Comparison of ENCODE assay signal across 1 cellular context in the genomic region with DNA sequence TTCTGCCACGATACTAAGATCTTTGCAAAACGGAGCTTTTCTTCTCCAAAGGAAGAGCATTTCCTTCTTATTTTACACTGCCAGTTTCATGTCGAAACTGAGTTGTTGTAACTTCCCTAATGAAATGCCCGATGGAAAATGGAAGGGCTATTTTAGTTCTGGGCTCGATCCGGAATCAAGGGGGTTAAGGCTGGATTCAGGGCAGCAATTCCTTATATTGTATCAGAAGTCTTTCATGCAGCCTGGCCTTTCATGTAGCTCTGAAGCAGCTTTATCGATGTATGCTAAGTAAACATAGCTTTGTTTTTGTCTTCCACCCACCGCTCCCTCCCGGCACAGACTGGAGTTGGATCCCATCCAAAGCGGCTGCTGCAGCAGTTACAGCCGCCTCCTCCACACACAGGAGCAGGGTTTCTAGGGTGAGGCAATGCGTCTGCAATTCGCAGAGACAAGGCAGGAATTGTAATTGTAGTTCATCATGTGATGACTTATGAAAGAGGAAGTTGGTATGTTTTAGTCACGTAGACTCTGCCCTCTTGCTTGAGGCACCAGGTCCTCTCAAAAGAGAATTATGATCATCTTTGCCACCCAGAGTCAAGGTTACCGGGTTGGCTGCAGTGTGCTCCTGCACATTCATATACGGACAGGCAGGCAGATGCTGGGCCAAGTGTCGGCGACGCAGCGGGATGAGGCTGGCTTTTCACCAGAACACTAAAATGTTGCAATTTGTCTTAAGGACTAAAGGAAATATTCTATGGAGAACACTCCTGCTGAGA.
TF ChIP-seq lines count a peak whose summit lies in the region.

No MANE protein-coding gene starts in this region.

TF ChIP-seq in K562, 482 proteins besides CTCF, POLR2A, EP300 and RAD21 (continued from another document and continues in another):
- TF ChIP-seq, protein P1, sequence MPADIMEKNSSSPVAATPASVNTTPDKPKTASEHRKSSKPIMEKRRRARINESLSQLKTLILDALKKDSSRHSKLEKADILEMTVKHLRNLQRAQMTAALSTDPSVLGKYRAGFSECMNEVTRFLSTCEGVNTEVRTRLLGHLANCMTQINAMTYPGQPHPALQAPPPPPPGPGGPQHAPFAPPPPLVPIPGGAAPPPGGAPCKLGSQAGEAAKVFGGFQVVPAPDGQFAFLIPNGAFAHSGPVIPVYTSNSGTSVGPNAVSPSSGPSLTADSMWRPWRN (IDR thresholded peaks at IDR 0.05; ENCODE audit: low read depth), result no peak; the same call in none of the 2 replicates
- TF ChIP-seq SP1 (CRISPR knock-in tag; IDR thresholded peaks at IDR 0.05) (peak; percentile 81; the same call in 1 of the 2 replicates), SNRNP70 (optimal IDR thresholded peaks at IDR 0.05; ENCODE audit: low read depth, low read length) (no peak), KLF16 (IDR thresholded peaks at IDR 0.05) (peak; percentile 86), HNRNPUL1 (IDR thresholded peaks at IDR 0.05; ENCODE audit: low read length) (no peak), ZBED1 (IDR thresholded peaks at IDR 0.05) (0 out of 2 replicates have a peak, but pooled peaks have one; percentile 81), DNMT1 (IDR thresholded peaks at IDR 0.05) (no peak), TCF7L2 (IDR thresholded peaks at IDR 0.05; ENCODE audit: low read depth, low read length) (no peak), ZBTB1 (CRISPR knock-in tag; IDR thresholded peaks at IDR 0.05; ENCODE audit: borderline replicate concordance, low read depth) (no peak), GTF2E2 (tag; IDR thresholded peaks at IDR 0.05) (no peak; the same call in none of the 2 replicates), ZNF384 (IDR thresholded peaks at IDR 0.05; ENCODE audit: low read depth, low read length) (peak; percentile 9; the same call in 1 of the 2 replicates), PURB (CRISPR knock-in tag; IDR thresholded peaks at IDR 0.05; ENCODE audit: low read depth) (no peak), CBFA2T2 (conservative IDR thresholded peaks at IDR 0.05) (peak; percentile 67), ZNF224 (CRISPR knock-in tag; IDR thresholded peaks at IDR 0.05) (no peak), ZBTB17 (CRISPR knock-in tag; IDR thresholded peaks at IDR 0.05) (peak; percentile 80), PATZ1 (CRISPR knock-in tag; IDR thresholded peaks at IDR 0.05; ENCODE audit: borderline replicate concordance) (0 out of 2 replicates have a peak, but pooled peaks have one; percentile 67), ZBTB5 (IDR thresholded peaks at IDR 0.05) (no peak), KAT2B (IDR thresholded peaks at IDR 0.05; ENCODE audit: low read depth, low read length) (no peak), PRDM10 (IDR thresholded peaks at IDR 0.05; ENCODE audit: partially characterized antibody) (peak; percentile 66), HSF4 (CRISPR knock-in tag; IDR thresholded peaks at IDR 0.05; ENCODE audit: borderline replicate concordance) (no peak), NKRF (IDR thresholded peaks at IDR 0.05; ENCODE audit: borderline replicate concordance) (no peak; the same call in 1 of the 2 replicates), CC2D1A (IDR thresholded peaks at IDR 0.05) (no peak; the same call in 1 of the 2 replicates), RFX5 (IDR thresholded peaks at IDR 0.05; ENCODE audit: low read depth, low read length) (no peak), PRMT5 (CRISPR knock-in tag; IDR thresholded peaks at IDR 0.05) (no peak), E2F4 (CRISPR knock-in tag; IDR thresholded peaks at IDR 0.05; ENCODE audit: low read depth) (no peak)
- TF ChIP-seq, protein P2, sequence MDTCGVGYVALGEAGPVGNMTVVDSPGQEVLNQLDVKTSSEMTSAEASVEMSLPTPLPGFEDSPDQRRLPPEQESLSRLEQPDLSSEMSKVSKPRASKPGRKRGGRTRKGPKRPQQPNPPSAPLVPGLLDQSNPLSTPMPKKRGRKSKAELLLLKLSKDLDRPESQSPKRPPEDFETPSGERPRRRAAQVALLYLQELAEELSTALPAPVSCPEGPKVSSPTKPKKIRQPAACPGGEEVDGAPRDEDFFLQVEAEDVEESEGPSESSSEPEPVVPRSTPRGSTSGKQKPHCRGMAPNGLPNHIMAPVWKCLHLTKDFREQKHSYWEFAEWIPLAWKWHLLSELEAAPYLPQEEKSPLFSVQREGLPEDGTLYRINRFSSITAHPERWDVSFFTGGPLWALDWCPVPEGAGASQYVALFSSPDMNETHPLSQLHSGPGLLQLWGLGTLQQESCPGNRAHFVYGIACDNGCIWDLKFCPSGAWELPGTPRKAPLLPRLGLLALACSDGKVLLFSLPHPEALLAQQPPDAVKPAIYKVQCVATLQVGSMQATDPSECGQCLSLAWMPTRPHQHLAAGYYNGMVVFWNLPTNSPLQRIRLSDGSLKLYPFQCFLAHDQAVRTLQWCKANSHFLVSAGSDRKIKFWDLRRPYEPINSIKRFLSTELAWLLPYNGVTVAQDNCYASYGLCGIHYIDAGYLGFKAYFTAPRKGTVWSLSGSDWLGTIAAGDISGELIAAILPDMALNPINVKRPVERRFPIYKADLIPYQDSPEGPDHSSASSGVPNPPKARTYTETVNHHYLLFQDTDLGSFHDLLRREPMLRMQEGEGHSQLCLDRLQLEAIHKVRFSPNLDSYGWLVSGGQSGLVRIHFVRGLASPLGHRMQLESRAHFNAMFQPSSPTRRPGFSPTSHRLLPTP (IDR thresholded peaks at IDR 0.05; ENCODE audit: borderline replicate concordance, extremely low read depth, insufficient read length), result no peak
- TF ChIP-seq, protein P3, sequence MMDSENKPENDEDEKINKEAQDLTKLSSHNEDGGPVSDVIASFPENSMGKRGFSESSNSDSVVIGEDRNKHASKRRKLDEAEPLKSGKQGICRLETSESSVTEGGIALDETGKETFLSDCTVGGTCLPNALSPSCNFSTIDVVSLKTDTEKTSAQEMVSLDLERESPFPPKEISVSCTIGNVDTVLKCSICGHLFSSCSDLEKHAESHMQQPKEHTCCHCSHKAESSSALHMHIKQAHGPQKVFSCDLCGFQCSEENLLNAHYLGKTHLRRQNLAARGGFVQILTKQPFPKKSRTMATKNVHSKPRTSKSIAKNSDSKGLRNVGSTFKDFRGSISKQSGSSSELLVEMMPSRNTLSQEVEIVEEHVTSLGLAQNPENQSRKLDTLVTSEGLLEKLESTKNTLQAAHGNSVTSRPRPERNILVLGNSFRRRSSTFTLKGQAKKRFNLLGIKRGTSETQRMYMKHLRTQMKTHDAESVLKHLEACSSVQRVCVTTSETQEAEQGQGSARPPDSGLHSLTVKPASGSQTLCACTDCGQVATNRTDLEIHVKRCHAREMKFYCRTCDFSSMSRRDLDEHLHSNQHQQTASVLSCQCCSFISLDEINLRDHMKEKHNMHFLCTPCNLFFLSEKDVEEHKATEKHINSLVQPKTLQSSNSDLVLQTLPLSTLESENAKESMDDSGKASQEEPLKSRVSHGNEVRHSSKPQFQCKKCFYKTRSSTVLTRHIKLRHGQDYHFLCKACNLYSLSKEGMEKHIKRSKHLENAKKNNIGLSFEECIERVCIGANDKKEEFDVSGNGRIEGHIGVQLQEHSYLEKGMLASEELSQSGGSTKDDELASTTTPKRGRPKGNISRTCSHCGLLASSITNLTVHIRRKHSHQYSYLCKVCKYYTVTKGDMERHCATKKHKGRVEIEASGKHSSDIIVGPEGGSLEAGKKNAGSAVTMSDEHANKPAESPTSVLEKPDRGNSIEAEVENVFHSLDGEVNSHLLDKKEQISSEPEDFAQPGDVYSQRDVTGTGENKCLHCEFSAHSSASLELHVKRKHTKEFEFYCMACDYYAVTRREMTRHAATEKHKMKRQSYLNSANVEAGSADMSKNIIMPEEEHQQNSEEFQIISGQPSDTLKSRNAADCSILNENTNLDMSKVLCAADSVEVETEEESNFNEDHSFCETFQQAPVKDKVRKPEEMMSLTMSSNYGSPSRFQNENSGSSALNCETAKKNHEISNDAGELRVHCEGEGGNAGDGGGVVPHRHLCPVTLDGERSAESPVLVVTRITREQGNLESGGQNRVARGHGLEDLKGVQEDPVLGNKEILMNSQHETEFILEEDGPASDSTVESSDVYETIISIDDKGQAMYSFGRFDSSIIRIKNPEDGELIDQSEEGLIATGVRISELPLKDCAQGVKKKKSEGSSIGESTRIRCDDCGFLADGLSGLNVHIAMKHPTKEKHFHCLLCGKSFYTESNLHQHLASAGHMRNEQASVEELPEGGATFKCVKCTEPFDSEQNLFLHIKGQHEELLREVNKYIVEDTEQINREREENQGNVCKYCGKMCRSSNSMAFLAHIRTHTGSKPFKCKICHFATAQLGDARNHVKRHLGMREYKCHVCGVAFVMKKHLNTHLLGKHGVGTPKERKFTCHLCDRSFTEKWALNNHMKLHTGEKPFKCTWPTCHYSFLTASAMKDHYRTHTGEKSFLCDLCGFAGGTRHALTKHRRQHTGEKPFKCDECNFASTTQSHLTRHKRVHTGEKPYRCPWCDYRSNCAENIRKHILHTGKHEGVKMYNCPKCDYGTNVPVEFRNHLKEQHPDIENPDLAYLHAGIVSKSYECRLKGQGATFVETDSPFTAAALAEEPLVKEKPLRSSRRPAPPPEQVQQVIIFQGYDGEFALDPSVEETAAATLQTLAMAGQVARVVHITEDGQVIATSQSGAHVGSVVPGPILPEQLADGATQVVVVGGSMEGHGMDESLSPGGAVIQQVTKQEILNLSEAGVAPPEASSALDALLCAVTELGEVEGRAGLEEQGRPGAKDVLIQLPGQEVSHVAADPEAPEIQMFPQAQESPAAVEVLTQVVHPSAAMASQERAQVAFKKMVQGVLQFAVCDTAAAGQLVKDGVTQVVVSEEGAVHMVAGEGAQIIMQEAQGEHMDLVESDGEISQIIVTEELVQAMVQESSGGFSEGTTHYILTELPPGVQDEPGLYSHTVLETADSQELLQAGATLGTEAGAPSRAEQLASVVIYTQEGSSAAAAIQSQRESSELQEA (IDR thresholded peaks at IDR 0.05; ENCODE audit: low read depth), result no peak
